Comparison of ENCODE assay signal across 8 cellular contexts in genomic region chr15:89088605-89089315, GRCh38. TPM values are rescaled to one million over a fixed set of nuclear protein-coding genes. Genes with fewer than 3 reads are reported as not detected.
A peak's percentile ranks its signal among the peaks of the same experiment; 100 is the strongest.
DNase-seq lines count a peak whose midpoint lies in the region; ATAC-seq and TF ChIP-seq lines count a peak whose summit lies in the region.

No MANE protein-coding gene starts in this region.

- H3K36me3 Mint-ChIP-seq in brain = peaks cover 9% of the 10 kb centered on the region

- peak overlapping the region; percentile 90 to 98 for H3K27ac ChIP-seq in tibial artery

- H3K27ac Mint-ChIP-seq in brain = peak overlapping the region in 4 of 5 experiments; percentile 61 to 92 (median 86)

- peaks cover 4 to 61% (median 42%) of the 10 kb centered on the region in 4 donors for H3K4me1 ChIP-seq in tibial artery

- H3K9me3 Mint-ChIP-seq in brain = no peaks in the 10 kb centered on the region

- CTCF ChIA-PET in AG04449 (lab: Yijun Ruan, JAX) = interaction anchor here (0.6 to 4.2 kb wide), 11 partner anchors 8 to 89 kb away, joined by 3 to 27 read pairs (median 4); no protein-coding TSS in a partner anchor

- no peaks in the 10 kb centered on the region for H3K9me3 ChIP-seq in tibial artery

- H3K4me3 ChIP-seq in AG04449 (ENCODE audit: low read depth, low read length) = peak overlapping the region; percentile 82
- H3K4me3 ChIP-seq in Jurkat, Clone E6-1 (ENCODE audit: low read length) = peak overlapping the region; percentile 88
- peak overlapping the region; percentile 75 to 96 for H3K4me3 ChIP-seq in tibial artery

- H3K27me3 ChIP-seq in tibial artery = no peaks in the 10 kb centered on the region

- peak; percentile 0 for ATAC-seq in GM18520 (IDR thresholded peaks at IDR 0.05; ENCODE audit: unreplicated experiment)
- ATAC-seq in left lobe of liver = peak; percentile 42

- DNase-seq in AG04449 (ENCODE audit: low read depth, low spot score) (no peak), left lobe of liver (ENCODE audit: low spot score) (peak; percentile 63), tibial artery (peak; percentile 38 to 79), KG1 (lab: John Stamatoyannopoulos, UW) (no peak), SK-N-DZ (ENCODE audit: low spot score) (no peak)
- no peak for DNase-seq in Jurkat, Clone E6-1 (ENCODE audit: low read depth, low spot score)

- intact Hi-C loops in tibial artery (cut with DNase I; ENCODE audit: low total_unique reads) = no loop called here

- TF ChIP-seq CTCF in AG04449 (IDR thresholded peaks at IDR 0.05; ENCODE audit: insufficient read depth, low read length, missing control alignments) (no peak), brain (conservative IDR thresholded peaks at IDR 0.05) (no peak), tibial artery (IDR thresholded peaks at IDR 0.05) (no peak)

- no peak overlapping the region for H3K4me3 Mint-ChIP-seq in brain

- peaks cover 59% of the 10 kb centered on the region for H3K4me1 Mint-ChIP-seq in brain

- POLR2A ChIA-PET in AG04449 (lab: Yijun Ruan, JAX) = interaction anchor here (0.5 to 2.3 kb wide), 9 partner anchors 8 to 211 kb away, joined by 3 to 13 read pairs (median 4); no protein-coding TSS in a partner anchor

- no peaks in the 10 kb centered on the region for H3K36me3 ChIP-seq in tibial artery

- no peaks in the 10 kb centered on the region for H3K27me3 Mint-ChIP-seq in brain

RNA-seq across cellular contexts. Expression of gene ABHD2, which starts 0.5 kb away (rescaled TPM):
- 24.4 TPM for polyA plus RNA-seq in Jurkat, Clone E6-1 (2012; ENCODE audit: insufficient read depth, insufficient read length)
- 82.7 TPM for polyA plus RNA-seq in brain (ENCODE audit: insufficient read depth, low read depth, low replicate concordance)
- 385 TPM for total RNA-seq in left lobe of liver
- 8.2 and 13.7 TPM in 2 replicates for polyA plus RNA-seq in SK-N-DZ (2014; cell fraction: cytosol; rRNA removed)
- 3.5 and 5.1 TPM in 2 replicates for polyA plus RNA-seq in SK-N-DZ (2014; cell fraction: nucleus; rRNA removed)

Comparison
In these comparisons a context has a peak if more than half of its experiments do, and no peak if none do; other contexts are left out.
1. DNase-seq: peak in left lobe of liver (single experiment) and tibial artery (2 of 2); none in AG04449 (single experiment), Jurkat, Clone E6-1 (single experiment), KG1 (single experiment) and SK-N-DZ (single experiment).
2. Peak in every context shown above with its lines, with median percentiles within 50 percentile points of each other: H3K4me3 ChIP-seq.